ENCODE assay signal across 14 cellular contexts in the genomic region with DNA sequence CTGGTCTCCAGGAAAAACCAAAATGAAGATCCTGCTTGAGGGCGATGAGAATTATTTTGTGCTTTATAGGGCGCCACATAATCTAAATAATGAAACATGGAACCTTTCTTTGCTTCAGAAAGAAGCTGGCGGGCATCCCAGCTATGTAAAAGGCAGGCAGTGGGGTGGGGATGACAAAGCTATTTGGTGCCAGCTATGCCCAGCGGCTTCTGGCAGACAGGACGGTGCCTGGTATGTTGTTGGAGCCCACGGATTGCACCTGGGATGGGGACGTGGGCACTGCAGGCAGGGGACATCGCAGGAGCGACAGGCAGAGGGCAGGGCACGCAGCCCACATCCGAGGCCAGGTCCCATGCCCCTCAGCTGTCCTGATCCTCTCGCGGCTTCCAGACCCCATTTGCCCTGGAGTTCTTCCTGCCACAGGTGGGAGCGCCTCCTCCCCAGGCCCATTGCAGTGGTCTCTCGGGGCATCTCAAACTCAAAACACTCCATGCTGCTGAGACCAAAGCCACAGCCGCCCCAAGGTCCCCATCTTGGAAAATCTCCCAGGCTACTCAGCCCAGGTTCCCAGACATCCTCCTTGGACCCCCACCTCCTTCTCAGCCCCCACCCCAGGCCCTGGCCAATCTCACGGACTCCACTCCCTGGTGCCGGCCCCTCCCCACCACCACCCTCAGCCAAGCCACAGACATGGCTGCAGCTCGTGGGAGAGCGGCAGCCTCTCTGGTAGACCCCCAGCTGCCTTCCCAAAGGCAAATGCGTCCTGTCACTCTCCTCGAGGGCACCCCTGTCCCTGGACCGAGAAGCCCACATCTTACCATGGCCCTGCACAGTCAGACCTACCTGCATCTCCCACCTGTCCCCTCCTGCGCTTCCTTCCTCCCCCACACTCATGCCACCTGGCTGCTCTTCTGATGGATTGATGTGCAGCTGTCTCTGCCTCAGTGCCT. TPM values are rescaled to one million over a fixed set of nuclear protein-coding genes. Genes with fewer than 3 reads are reported as not detected.
DNase-seq lines count a peak whose midpoint lies in the region; TF ChIP-seq lines count a peak whose summit lies in the region.
"Had no signal": no experiment of that assay in that cellular context is flagged by ENCODE, and none has a peak within 500 bp of the region (broad histone marks: within the 10 kb centered on the region; RNA-seq: fewer than 3 reads in every experiment).

No MANE protein-coding gene starts in this region.

- TF ChIP-seq CTCF in H9 (conservative IDR thresholded peaks at IDR 0.05) (no peak), hepatocyte (IDR thresholded peaks at IDR 0.05; ENCODE audit: poor library complexity) (no peak), prostate gland (IDR thresholded peaks at IDR 0.05) (no peak)

- no peak overlapping the region for H3K27ac ChIP-seq in H9 (ENCODE audit: insufficient read length, low read depth, low read length)
- H3K27ac ChIP-seq in hepatocyte = peak overlapping the region; percentile 34
- H3K27ac ChIP-seq in prostate gland = no peak overlapping the region
- no peak overlapping the region for H3K27ac ChIP-seq in effector memory CD4-positive, alpha-beta T cell (ENCODE audit: insufficient read depth, low read length, poor library complexity, severe bottlenecking)

- peaks cover 2 to 12% (median 2%) of the 10 kb centered on the region in 3 experiments; a peak in 3 of 7 replicates for H3K36me3 Mint-ChIP-seq in H9 (ENCODE audit: insufficient read depth in 1 of 3, low read depth in 3 of 3)
- H3K36me3 Mint-ChIP-seq: CD8-positive, alpha-beta memory T cell had no signal

- no peak overlapping the region for H4K8ac ChIP-seq in H9 (replicated peaks; ENCODE audit: insufficient read length, low read depth, low read length)

- H3K27me3 Mint-ChIP-seq in H9 (ENCODE audit: low read depth) = peaks cover 4% of the 10 kb centered on the region

- H3K14ac ChIP-seq in H9 (ENCODE audit: insufficient read depth, low read length) = no peak overlapping the region

- H3K79me1 ChIP-seq in H9 (ENCODE audit: insufficient read depth, low read depth, low read length, poor library complexity, severe bottlenecking) = no peaks in the 10 kb centered on the region

- H2BK15ac ChIP-seq in H9 (ENCODE audit: low read depth, low read length) = no peak overlapping the region

- no peak overlapping the region for H4K5ac ChIP-seq in H9 (ENCODE audit: insufficient read length, low read depth, low read length)

- H3K4ac ChIP-seq in H9 (ENCODE audit: low read depth, low read length) = no peak overlapping the region

- no peak overlapping the region for H2BK5ac ChIP-seq in H9 (ENCODE audit: insufficient read length, low read length)

- TF ChIP-seq POLR2A in prostate gland (IDR thresholded peaks at IDR 0.05) = no peak

- H2BK120ac ChIP-seq in H9 (ENCODE audit: low read depth, low read length, poor library complexity, severe bottlenecking) = no peak overlapping the region

- H3K9me3 ChIP-seq in H9 (ENCODE audit: control insufficient read depth, low read depth, low read length) (no peaks in the 10 kb centered on the region), hepatocyte (ENCODE audit: low read depth) (no peaks in the 10 kb centered on the region), prostate gland (no peaks in the 10 kb centered on the region)
- no peaks in the 10 kb centered on the region for H3K9me3 ChIP-seq in effector memory CD4-positive, alpha-beta T cell (ENCODE audit: control insufficient read depth, low read length)
- H3K9me3 ChIP-seq: BE2C had no signal

- no peak overlapping the region for H3T11ph ChIP-seq in H9 (ENCODE audit: low read length)

- no peak overlapping the region for H3K56ac ChIP-seq in H9 (ENCODE audit: insufficient read length, low read depth, low read length)

- H3K9me2 ChIP-seq in hepatocyte (replicated peaks; ENCODE audit: insufficient read depth) = no peaks in the 10 kb centered on the region

- H3K4me1 ChIP-seq in H9 (ENCODE audit: insufficient read depth, low read length) (no peaks in the 10 kb centered on the region), hepatocyte (ENCODE audit: insufficient read depth) (peaks cover 7% of the 10 kb centered on the region), prostate gland (replicated peaks) (no peaks in the 10 kb centered on the region)
- H3K4me1 ChIP-seq in effector memory CD4-positive, alpha-beta T cell (ENCODE audit: control insufficient read depth, insufficient read depth, low read length, poor library complexity, severe bottlenecking) = no peaks in the 10 kb centered on the region

- H2AFZ ChIP-seq in H9 (ENCODE audit: low read length) (no peak overlapping the region), hepatocyte (no peak overlapping the region)

- H3K27ac Mint-ChIP-seq in H9 = peak overlapping the region in 2 of 3 experiments; percentile 51 to 70; a peak in 3 of 7 replicates

- no peak overlapping the region for H3K18ac ChIP-seq in H9 (ENCODE audit: insufficient read length, low read depth, low read length)

- H3K27me3 ChIP-seq in H9 (ENCODE audit: insufficient read depth, low read length) = no peaks in the 10 kb centered on the region
- H3K27me3 ChIP-seq in hepatocyte = no peaks in the 10 kb centered on the region
- no peaks in the 10 kb centered on the region for H3K27me3 ChIP-seq in prostate gland (replicated peaks; ENCODE audit: insufficient read depth)
- H3K27me3 ChIP-seq in effector memory CD4-positive, alpha-beta T cell (replicated peaks; ENCODE audit: control insufficient read depth, insufficient read depth, low read length, poor library complexity, severe bottlenecking) = no peaks in the 10 kb centered on the region
- H3K27me3 ChIP-seq: BE2C had no signal

- DNase-seq in COR-L47 (lab: John Stamatoyannopoulos, UW) (peak; percentile 32), H9 (no peak), hepatocyte (ENCODE audit: low spot score) (peak; percentile 22), prostate gland (ENCODE audit: low spot score) (peak; percentile 29), NCI-H1105 treated with DMSO at 0.1 percent for 48 hours (lab: John Stamatoyannopoulos, UW) (no peak), HPDE6-E6E7 (ENCODE audit: extremely low spot score) (no peak)
- no peak for DNase-seq in effector memory CD4-positive, alpha-beta T cell
- DNase-seq: BE2C, KG1, NCI-H1092 treated with DMSO at 0.1 percent for 48 hours, NCI-H187, NCI-H774, SIG-M5 had no signal

- no peak overlapping the region for H3K4me3 ChIP-seq in hepatocyte
- no peak overlapping the region for H3K4me3 ChIP-seq in prostate gland
- H3K4me3 ChIP-seq in effector memory CD4-positive, alpha-beta T cell (ENCODE audit: insufficient read depth, low read depth, low read length, poor library complexity, severe bottlenecking) = no peak overlapping the region

- no peaks in the 10 kb centered on the region for H4K20me1 ChIP-seq in H9 (ENCODE audit: control insufficient read depth, insufficient read depth, insufficient read length)
- no peaks in the 10 kb centered on the region for H4K20me1 ChIP-seq in hepatocyte (ENCODE audit: insufficient read depth, poor library complexity, severe bottlenecking)

- intact Hi-C loops in prostate gland (cut with DNase I) = no loop called here

- H2BK20ac ChIP-seq in H9 (ENCODE audit: low read depth, low read length, poor library complexity, severe bottlenecking) = no peak overlapping the region

- no peak overlapping the region for H3K4me3 Mint-ChIP-seq in H9
- H3K4me3 Mint-ChIP-seq: CD8-positive, alpha-beta memory T cell had no signal

- H3K4me1 Mint-ChIP-seq in H9 = peaks cover 12 to 20% of the 10 kb centered on the region in 2 experiments
- H3K4me1 Mint-ChIP-seq: CD8-positive, alpha-beta memory T cell had no signal

- H3K9me3 Mint-ChIP-seq in H9 = peaks cover 3 to 7% of the 10 kb centered on the region in 2 experiments; a peak in 2 of 5 replicates
- H3K9me3 Mint-ChIP-seq: CD8-positive, alpha-beta memory T cell had no signal

- no peak overlapping the region for H3K23ac ChIP-seq in H9 (ENCODE audit: insufficient read length, low read depth, low read length)

- H2BK12ac ChIP-seq in H9 (ENCODE audit: insufficient read length, low read depth, low read length) = no peak overlapping the region

- H3K4me2 ChIP-seq in H9 (ENCODE audit: insufficient read depth, insufficient read length, low read length) = no peak overlapping the region
- H3K4me2 ChIP-seq in hepatocyte = no peak overlapping the region

- no peak overlapping the region for H2AK5ac ChIP-seq in H9 (ENCODE audit: insufficient read length, low read length)

- no peak overlapping the region for H3K9ac ChIP-seq in H9 (ENCODE audit: extremely low read depth, insufficient read length, low read length)

- no peaks in the 10 kb centered on the region for H3K23me2 ChIP-seq in H9 (ENCODE audit: insufficient read length, low read depth, low read length, poor library complexity, severe bottlenecking)

- H3K36me3 ChIP-seq in hepatocyte (replicated peaks; ENCODE audit: insufficient read depth, low read depth) (no peaks in the 10 kb centered on the region), prostate gland (no peaks in the 10 kb centered on the region)
- no peaks in the 10 kb centered on the region for H3K36me3 ChIP-seq in effector memory CD4-positive, alpha-beta T cell (ENCODE audit: control insufficient read depth, insufficient read depth, low read length)
- H3K36me3 ChIP-seq: BE2C had no signal

- WGBS in H9 (ENCODE audit: extremely low coverage, insufficient read length, low lambda C conversion rate) = no CpG with 5 or more reads among the region's 24 CpGs
- WGBS in hepatocyte (ENCODE audit: low lambda C conversion rate, missing lambda C conversion rate) = 80% methylated on average over 22 of the region's 24 CpGs
- WGBS in prostate gland = 54% methylated on average over 22 of the region's 24 CpGs

- H4K91ac ChIP-seq in H9 (ENCODE audit: insufficient read length, low read depth, low read length) = no peak overlapping the region

- no peaks in the 10 kb centered on the region for H3K79me2 ChIP-seq in H9 (ENCODE audit: insufficient read depth, low read length)
- H3K79me2 ChIP-seq in hepatocyte = no peaks in the 10 kb centered on the region

RNA-seq across cellular contexts. Expression of a gene that starts 45.7 kb away (rescaled TPM):
- 2.9 and 3.0 TPM in 2 replicates for total RNA-seq in H9 (2021)
- 1.8 and 2.4 TPM in 2 replicates for total RNA-seq in hepatocyte
- 0.36 and 0.66 TPM in 2 replicates for polyA plus RNA-seq in hepatocyte
- 1 to 10 TPM; 1.8 to 7.8 TPM for total RNA-seq in prostate gland
- total RNA-seq: CD8-positive, alpha-beta memory T cell had no signal
- polyA plus RNA-seq: CD8-positive, alpha-beta memory T cell had no signal

Comparison
In these comparisons a context has a peak if more than half of its experiments do, and no peak if none do; other contexts are left out.
1. DNase-seq: peak in COR-L47 (single experiment), hepatocyte (single experiment) and prostate gland (single experiment); none in H9 (single experiment), NCI-H1105 treated with DMSO at 0.1 percent for 48 hours (single experiment), effector memory CD4-positive, alpha-beta T cell (0 of 3) and HPDE6-E6E7 (single experiment).